ENCODE assay signal across 8 cellular contexts in the genomic region with DNA sequence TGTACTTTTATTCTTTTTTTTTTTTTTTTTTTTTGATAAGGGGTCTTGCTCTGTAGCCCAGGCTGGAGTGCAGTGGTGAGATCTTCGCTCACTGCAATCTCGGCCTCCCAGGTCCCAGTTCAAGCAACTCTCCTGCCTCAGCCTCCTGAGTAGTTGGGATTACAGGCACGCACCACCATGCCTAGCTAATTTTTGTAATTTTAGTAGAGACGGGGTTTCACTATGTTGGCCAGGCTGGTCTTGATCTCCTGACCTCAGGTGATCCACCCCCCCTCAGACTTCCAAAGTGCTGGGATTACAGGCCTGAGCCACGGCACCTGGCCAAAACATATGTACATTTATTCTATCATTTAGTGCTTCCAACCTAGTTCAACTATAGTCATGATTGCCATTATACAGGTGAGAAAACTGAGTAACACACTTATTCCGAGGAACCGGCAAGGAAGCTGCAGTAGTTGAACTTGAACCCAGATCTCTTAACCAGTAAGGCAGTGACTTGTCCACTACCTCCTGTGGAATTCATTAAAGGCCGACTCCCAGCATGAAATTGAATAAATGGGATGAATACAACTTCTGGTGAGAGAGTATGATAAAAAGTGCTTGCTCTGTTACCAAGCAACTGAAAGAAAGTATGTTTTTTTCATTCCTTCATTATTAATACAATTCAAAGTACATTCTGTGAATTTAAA. TPM values are rescaled to one million over a fixed set of nuclear protein-coding genes. Genes with fewer than 3 reads are reported as not detected.
DNase-seq lines count a peak whose midpoint lies in the region; ATAC-seq and TF ChIP-seq lines count a peak whose summit lies in the region.

No MANE protein-coding gene starts in this region.

- DNase-seq in heart right ventricle (no peak), left ventricle myocardium superior (no peak), brain microvascular endothelial cell (no peak), vagina (ENCODE audit: extremely low spot score in 2 of 2) (no peak), GM13976 (ENCODE audit: low spot score) (no peak), G401 (ENCODE audit: low spot score) (no peak), middle frontal gyrus (ENCODE audit: extremely low spot score, low spot score) (no peak)

- ATAC-seq in heart right ventricle = no peak
- no peak for ATAC-seq in left ventricle myocardium superior

- in situ Hi-C loops in brain microvascular endothelial cell (cut with HindIII; ENCODE audit: low pct_ligation_motif_present, low sequenced_read_pairs) = no loop called here
- in situ Hi-C loops in GM13976 (cut with MboI; ENCODE audit: low sequenced_read_pairs, unreplicated experiment) = loop anchor here (10.0 kb wide), 2 partner anchors 110 to 250 kb away; no protein-coding TSS in a partner anchor
- in situ Hi-C loops in G401 (cut with HindIII; ENCODE audit: low sequenced_read_pairs) = no loop called here

- H3K4me1 ChIP-seq in heart right ventricle (peaks cover 0 to 20% (median 8%) of the 10 kb centered on the region in 9 donors), mononuclear cell (ENCODE audit: insufficient read depth, low read length) (peaks cover 16% of the 10 kb centered on the region), vagina (peaks cover 8% of the 10 kb centered on the region)

- H3K9me3 ChIP-seq in heart right ventricle (peaks cover 0 to 5% (median 0%) of the 10 kb centered on the region in 11 donors), mononuclear cell (ENCODE audit: low read depth, low read length) (no peaks in the 10 kb centered on the region), vagina (no peaks in the 10 kb centered on the region)

- H3K4me3 ChIP-seq in heart right ventricle = peak overlapping the region in 9 of 10 donors; percentile 59 to 83 (median 72)
- H3K4me3 ChIP-seq in brain microvascular endothelial cell (ENCODE audit: low read depth, low read length) = peak overlapping the region; percentile 73
- H3K4me3 ChIP-seq in mononuclear cell (ENCODE audit: low read length) = peak overlapping the region; percentile 68
- H3K4me3 ChIP-seq in vagina = peak overlapping the region; percentile 62 to 70

- TF ChIP-seq CTCF in heart right ventricle (IDR thresholded peaks at IDR 0.05) = no peak
- no peak for TF ChIP-seq CTCF in brain microvascular endothelial cell (IDR thresholded peaks at IDR 0.05; ENCODE audit: low read depth, low read length, missing control alignments)
- no peak for TF ChIP-seq CTCF in vagina (IDR thresholded peaks at IDR 0.05)
- TF ChIP-seq CTCF in GM13976 (IDR thresholded peaks at IDR 0.05; ENCODE audit: borderline replicate concordance, control extremely low read depth, extremely low read depth, insufficient read depth, missing control alignments) = no peak

- intact Hi-C loops in heart right ventricle (cut with DNase I) = loop anchor here in 8 of 10 donors (1.0 to 10.0 kb wide), 12 partner anchors 50 to 408 kb away; partner anchors contain the start of gene PLBD1 (in 1 of the 8)
- intact Hi-C loops in left ventricle myocardium superior (cut with micrococcal nuclease) = loop anchor here (5.0 to 10.0 kb wide), 2 partner anchors 50 to 107 kb away; no protein-coding TSS in a partner anchor
- intact Hi-C loops in vagina (cut with DNase I) = loop anchor here (5.0 kb wide), 1 partner anchor 107 kb away; no protein-coding TSS in a partner anchor

- TF ChIP-seq POLR2A in vagina (IDR thresholded peaks at IDR 0.05) = no peak

- peak overlapping the region; percentile 82 to 99 (median 96) for H3K27ac ChIP-seq in heart right ventricle
- H3K27ac ChIP-seq in brain microvascular endothelial cell = peak overlapping the region; percentile 94
- peak overlapping the region; percentile 94 for H3K27ac ChIP-seq in vagina

- WGBS in heart right ventricle, 2 donors = 93 to 98% methylated on average over 8 of the region's 8 CpGs

- H3K27me3 ChIP-seq in heart right ventricle (no peaks in the 10 kb centered on the region), brain microvascular endothelial cell (replicated peaks) (no peaks in the 10 kb centered on the region), mononuclear cell (ENCODE audit: insufficient read depth, low read length) (no peaks in the 10 kb centered on the region), vagina (no peaks in the 10 kb centered on the region)

- H3K36me3 ChIP-seq in heart right ventricle = peaks cover 0 to 10% (median 0%) of the 10 kb centered on the region in 9 donors
- H3K36me3 ChIP-seq in brain microvascular endothelial cell (replicated peaks) = no peaks in the 10 kb centered on the region
- peaks cover 0 to 7% of the 10 kb centered on the region in 2 donors for H3K36me3 ChIP-seq in vagina

RNA-seq across cellular contexts. Expression of gene ATF7IP, which starts 0.8 kb away (rescaled TPM):
- total RNA-seq in heart right ventricle (10 to 100 TPM; 37.9 to 85.8 (median 67.3) TPM), left ventricle myocardium superior (58.5 TPM), mononuclear cell (114 TPM), vagina (46.4 TPM)
- polyA plus RNA-seq in heart right ventricle = 10 to 100 TPM in 1 of 2 donors, 1 to 10 TPM in 1; 4.0 to 13.4 TPM
- 34.2 and 50.9 TPM in 2 replicates for total RNA-seq in G401 (2014; rRNA removed; shearing (Covaris generic))
